ENCODE assay signal across 1 cellular context in genomic region chr2:199458806-199459285, GRCh38.
TF ChIP-seq lines count a peak whose summit lies in the region.

No MANE protein-coding gene starts in this region.

TF ChIP-seq in K562, 482 proteins besides CTCF, POLR2A, EP300 and RAD21 (continued from another document and continues in another):
- TF ChIP-seq, protein P1, sequence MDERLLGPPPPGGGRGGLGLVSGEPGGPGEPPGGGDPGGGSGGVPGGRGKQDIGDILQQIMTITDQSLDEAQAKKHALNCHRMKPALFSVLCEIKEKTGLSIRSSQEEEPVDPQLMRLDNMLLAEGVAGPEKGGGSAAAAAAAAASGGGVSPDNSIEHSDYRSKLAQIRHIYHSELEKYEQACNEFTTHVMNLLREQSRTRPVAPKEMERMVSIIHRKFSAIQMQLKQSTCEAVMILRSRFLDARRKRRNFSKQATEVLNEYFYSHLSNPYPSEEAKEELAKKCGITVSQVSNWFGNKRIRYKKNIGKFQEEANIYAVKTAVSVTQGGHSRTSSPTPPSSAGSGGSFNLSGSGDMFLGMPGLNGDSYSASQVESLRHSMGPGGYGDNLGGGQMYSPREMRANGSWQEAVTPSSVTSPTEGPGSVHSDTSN (CRISPR knock-in tag; IDR thresholded peaks at IDR 0.05; ENCODE audit: low read depth) = no peak
- TF ChIP-seq, protein P1 (tag; conservative IDR thresholded peaks at IDR 0.05; ENCODE audit: low read depth) = no peak
- TF ChIP-seq ERF (CRISPR knock-in tag; IDR thresholded peaks at IDR 0.05) = no peak
- peak; percentile 16; the same call in 1 of the 2 replicates for TF ChIP-seq AFF4 (CRISPR knock-in tag; IDR thresholded peaks at IDR 0.05)
- TF ChIP-seq, protein P2, sequence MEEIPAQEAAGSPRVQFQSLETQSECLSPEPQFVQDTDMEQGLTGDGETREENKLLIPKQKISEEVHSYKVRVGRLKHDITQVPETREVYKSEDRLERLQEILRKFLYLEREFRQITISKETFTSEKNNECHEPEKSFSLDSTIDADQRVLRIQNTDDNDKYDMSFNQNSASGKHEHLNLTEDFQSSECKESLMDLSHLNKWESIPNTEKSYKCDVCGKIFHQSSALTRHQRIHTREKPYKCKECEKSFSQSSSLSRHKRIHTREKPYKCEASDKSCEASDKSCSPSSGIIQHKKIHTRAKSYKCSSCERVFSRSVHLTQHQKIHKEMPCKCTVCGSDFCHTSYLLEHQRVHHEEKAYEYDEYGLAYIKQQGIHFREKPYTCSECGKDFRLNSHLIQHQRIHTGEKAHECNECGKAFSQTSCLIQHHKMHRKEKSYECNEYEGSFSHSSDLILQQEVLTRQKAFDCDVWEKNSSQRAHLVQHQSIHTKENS (CRISPR knock-in tag; IDR thresholded peaks at IDR 0.05) = no peak
- peak in 1 of 2 experiments; percentile 45 for TF ChIP-seq E2F6 (IDR thresholded peaks at IDR 0.05; ENCODE audit: borderline replicate concordance in 1 of 2, extremely low read depth in 1 of 2, insufficient read depth in 1 of 2, insufficient read length in 1 of 2, low read depth in 1 of 2, low read length in 1 of 2, poor library complexity in 1 of 2, severe bottlenecking in 1 of 2)
- no peak for TF ChIP-seq CBX1 (IDR thresholded peaks at IDR 0.05; ENCODE audit: low read depth)
- TF ChIP-seq CXXC5 (CRISPR knock-in tag; IDR thresholded peaks at IDR 0.05) = no peak
- TF ChIP-seq, protein P3, sequence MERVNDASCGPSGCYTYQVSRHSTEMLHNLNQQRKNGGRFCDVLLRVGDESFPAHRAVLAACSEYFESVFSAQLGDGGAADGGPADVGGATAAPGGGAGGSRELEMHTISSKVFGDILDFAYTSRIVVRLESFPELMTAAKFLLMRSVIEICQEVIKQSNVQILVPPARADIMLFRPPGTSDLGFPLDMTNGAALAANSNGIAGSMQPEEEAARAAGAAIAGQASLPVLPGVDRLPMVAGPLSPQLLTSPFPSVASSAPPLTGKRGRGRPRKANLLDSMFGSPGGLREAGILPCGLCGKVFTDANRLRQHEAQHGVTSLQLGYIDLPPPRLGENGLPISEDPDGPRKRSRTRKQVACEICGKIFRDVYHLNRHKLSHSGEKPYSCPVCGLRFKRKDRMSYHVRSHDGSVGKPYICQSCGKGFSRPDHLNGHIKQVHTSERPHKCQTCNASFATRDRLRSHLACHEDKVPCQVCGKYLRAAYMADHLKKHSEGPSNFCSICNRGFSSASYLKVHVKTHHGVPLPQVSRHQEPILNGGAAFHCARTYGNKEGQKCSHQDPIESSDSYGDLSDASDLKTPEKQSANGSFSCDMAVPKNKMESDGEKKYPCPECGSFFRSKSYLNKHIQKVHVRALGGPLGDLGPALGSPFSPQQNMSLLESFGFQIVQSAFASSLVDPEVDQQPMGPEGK (CRISPR knock-in tag; IDR thresholded peaks at IDR 0.05; ENCODE audit: borderline replicate concordance) = no peak
- TF ChIP-seq TAF1 (IDR thresholded peaks at IDR 0.05; ENCODE audit: control insufficient read depth, extremely low read depth, insufficient read depth, low read length, severe bottlenecking) = no peak
- TF ChIP-seq E2F3 (CRISPR knock-in tag; IDR thresholded peaks at IDR 0.05) = 0 out of 2 replicates have a peak, but pooled peaks have one; percentile 6
- TF ChIP-seq SMARCA4 (IDR thresholded peaks at IDR 0.05) = no peak
- TF ChIP-seq EGR1 (conservative IDR thresholded peaks at IDR 0.05) = peak; percentile 40; the same call in 1 of the 2 replicates
- TF ChIP-seq FIP1L1 (IDR thresholded peaks at IDR 0.05; ENCODE audit: low read depth, low read length, poor library complexity, severe bottlenecking) = peak; percentile 57
- TF ChIP-seq NFRKB (IDR thresholded peaks at IDR 0.05; ENCODE audit: low read depth) = no peak
- TF ChIP-seq, protein P4, sequence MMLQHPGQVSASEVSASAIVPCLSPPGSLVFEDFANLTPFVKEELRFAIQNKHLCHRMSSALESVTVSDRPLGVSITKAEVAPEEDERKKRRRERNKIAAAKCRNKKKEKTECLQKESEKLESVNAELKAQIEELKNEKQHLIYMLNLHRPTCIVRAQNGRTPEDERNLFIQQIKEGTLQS (IDR thresholded peaks at IDR 0.05) = no peak
- TF ChIP-seq, protein P4 (CRISPR knock-in tag; conservative IDR thresholded peaks at IDR 0.05) = no peak
- peak; percentile 54 for TF ChIP-seq RBBP5 (IDR thresholded peaks at IDR 0.05; ENCODE audit: borderline replicate concordance, insufficient read depth, low read length, poor library complexity, severe bottlenecking)
- peak; percentile 75 for TF ChIP-seq RBFOX2 (IDR thresholded peaks at IDR 0.05; ENCODE audit: low read depth, low read length)
- TF ChIP-seq ETS2 (tag; IDR thresholded peaks at IDR 0.05; ENCODE audit: borderline replicate concordance, poor library complexity, severe bottlenecking) = no peak
- TF ChIP-seq STAT5B (CRISPR knock-in tag; IDR thresholded peaks at IDR 0.05) = no peak
- TF ChIP-seq NR2C2 (CRISPR knock-in tag; IDR thresholded peaks at IDR 0.05) = no peak
- TF ChIP-seq NR2C2 (tag; IDR thresholded peaks at IDR 0.05) = 0 out of 2 replicates have a peak, but pooled peaks have one; percentile 17
- TF ChIP-seq POLR2G (IDR thresholded peaks at IDR 0.05; ENCODE audit: low read depth, low read length) = peak; percentile 65
- TF ChIP-seq WHSC1 (IDR thresholded peaks at IDR 0.05; ENCODE audit: low read length) = no peak
- no peak for TF ChIP-seq GTF2E2 (tag; IDR thresholded peaks at IDR 0.05)
- TF ChIP-seq SNAPC5 (CRISPR knock-in tag; IDR thresholded peaks at IDR 0.05) = no peak
- no peak for TF ChIP-seq ID3 (CRISPR knock-in tag; IDR thresholded peaks at IDR 0.05)
- TF ChIP-seq ID3 (tag; IDR thresholded peaks at IDR 0.05) = no peak
- TF ChIP-seq NR2F6 (CRISPR knock-in tag; IDR thresholded peaks at IDR 0.05) = no peak
- TF ChIP-seq ATF6 (CRISPR knock-in tag; IDR thresholded peaks at IDR 0.05) = no peak
- no peak for TF ChIP-seq MAX (CRISPR knock-in tag; IDR thresholded peaks at IDR 0.05)
- TF ChIP-seq RBM14 (IDR thresholded peaks at IDR 0.05; ENCODE audit: borderline replicate concordance, insufficient read depth, low read depth, low read length) = no peak
- no peak for TF ChIP-seq PKNOX1 (IDR thresholded peaks at IDR 0.05)
- peak; percentile 51; the same call in 1 of the 2 replicates for TF ChIP-seq PHF8 (IDR thresholded peaks at IDR 0.05; ENCODE audit: borderline replicate concordance, low read length)
- peak; percentile 56 for TF ChIP-seq CHD1 (IDR thresholded peaks at IDR 0.05; ENCODE audit: low read length)
- TF ChIP-seq ZNF518B (CRISPR knock-in tag; IDR thresholded peaks at IDR 0.05) = no peak
- TF ChIP-seq POLR2AphosphoS5 (IDR thresholded peaks at IDR 0.05; ENCODE audit: control insufficient read depth, insufficient read depth, low read depth, low read length) = 0 out of 2 replicates have a peak, but pooled peaks have one; percentile 18
- 0 out of 2 replicates have a peak, but pooled peaks have one; percentile 7 for TF ChIP-seq RNF2 (IDR thresholded peaks at IDR 0.05)
